In genomic region chr4:41981456-41981855, GRCh38 we compare ENCODE assay signal across 25 cellular contexts. TPM values are rescaled to one million over a fixed set of nuclear protein-coding genes. Genes with fewer than 3 reads are reported as not detected.
A peak's percentile ranks its signal among the peaks of the same experiment; 100 is the strongest.
DNase-seq lines count a peak whose midpoint lies in the region; ATAC-seq, FAIRE-seq and TF ChIP-seq lines count a peak whose summit lies in the region.
"Had no signal": no experiment of that assay in that cellular context is flagged by ENCODE, and none has a peak within 500 bp of the region (broad histone marks: within the 10 kb centered on the region; RNA-seq: fewer than 3 reads in every experiment).

DCAF4L1 (plus strand) TSS chr4:41981756; CDS start chr4:41981793, 37 bp downstream.

- no peak for TF ChIP-seq RAD21 in H1 (IDR thresholded peaks at IDR 0.05 in 1 of 2, conservative IDR thresholded peaks at IDR 0.05 in 1 of 2; ENCODE audit: low read depth in 2 of 2, low read length in 2 of 2)

- H3K36me3 ChIP-seq in GM23338 (ENCODE audit: insufficient read depth) (no peaks in the 10 kb centered on the region), H1 (ENCODE audit: control insufficient read depth in 2 of 4, insufficient read depth in 4 of 4, low read length in 3 of 4) (no peaks in the 10 kb centered on the region)
- H3K36me3 ChIP-seq: BLaER1 had no signal

- H2AFZ ChIP-seq in GM23338 (no peak within 1 kb of the TSS), H1 (ENCODE audit: low read length) (no peak within 1 kb of the TSS; the same call in 1 of the 2 replicates)
- H2AFZ ChIP-seq: GM23248 had no signal

- no peaks in the 10 kb centered on the region for H4K20me1 ChIP-seq in GM23338 (replicated peaks; ENCODE audit: insufficient read depth)
- H4K20me1 ChIP-seq in H1 (replicated peaks in 1 of 2; ENCODE audit: control insufficient read depth in 1 of 2, insufficient read depth in 2 of 2, low read length in 2 of 2) = no peaks in the 10 kb centered on the region
- H4K20me1 ChIP-seq: BLaER1 had no signal

- H3K4me3 ChIP-seq in GM23338 (no peak within 1 kb of the TSS), H1 (ENCODE audit: extremely low read depth in 1 of 4, insufficient read depth in 2 of 4, low read depth in 3 of 4, low read length in 4 of 4) (no peak within 1 kb of the TSS)
- H3K4me3 ChIP-seq: BLaER1, GM12878, GM23248 had no signal

- no peak for ATAC-seq in GM23338
- ATAC-seq in stimulated activated naive B cell treated with anti-CD40 and anti-IgM and Interleukin-4, amounts not matched to agents 10 μg/mL and 1 μg/mL and 100 μg/mL, for 72 hours (replicated peaks) = no peak
- ATAC-seq: CD8-positive, alpha-beta T cell; GM12878 had no signal

- H2BK5ac ChIP-seq in H1 (ENCODE audit: low read depth, low read length) = peak within 1 kb of the TSS; percentile 64; the same call in 1 of the 2 replicates

- no peak for FAIRE-seq in H1 (lab: Jason Lieb, UNC)
- FAIRE-seq: A204.1, D721Med, GM12878, GM19239, H54 had no signal

- H3K27ac ChIP-seq in GM23338 (ENCODE audit: low read depth) (no peak within 1 kb of the TSS), H1 (ENCODE audit: low read depth, low read length) (no peak within 1 kb of the TSS)
- H3K27ac ChIP-seq: 22Rv1, BLaER1, C4-2B, GM23248 had no signal

- H3F3A ChIP-seq in GM23338 (replicated peaks; ENCODE audit: low read depth) = no peaks in the 10 kb centered on the region

- H3K27me3 ChIP-seq in GM23338 (ENCODE audit: insufficient read depth) (no peaks in the 10 kb centered on the region), H1 (replicated peaks in 1 of 4; ENCODE audit: control insufficient read depth in 3 of 4, extremely low read depth in 1 of 4, insufficient read depth in 3 of 4, low read length in 3 of 4) (no peaks in the 10 kb centered on the region)
- H3K27me3 ChIP-seq: BLaER1 had no signal

- H3K9me3 Mint-ChIP-seq in GM23338 (no peaks in the 10 kb centered on the region), neural crest cell (no peaks in the 10 kb centered on the region)
- no peaks in the 10 kb centered on the region for H3K9me3 Mint-ChIP-seq in stimulated activated naive B cell treated with anti-CD40 and anti-IgM and Interleukin-4, amounts not matched to agents 10 μg/mL and 1 μg/mL and 100 μg/mL, for 72 hours
- H3K9me3 Mint-ChIP-seq: CD4-positive, CD25-positive, alpha-beta regulatory T cell; CD8-positive, alpha-beta T cell had no signal

- no peak within 1 kb of the TSS for H4K5ac ChIP-seq in H1 (ENCODE audit: insufficient read length, low read depth, low read length)

- WGBS in H1 (ENCODE audit: extremely low coverage in 1 of 2, insufficient coverage in 1 of 2, insufficient read length in 1 of 2, insufficient replicate concordance in 2 of 2, low coverage in 1 of 2, low lambda C conversion rate in 2 of 2, missing lambda C conversion rate in 1 of 2), 2 experiments = 89% methylated on average over 12 of the region's 12 CpGs; no CpG with 5 or more reads in 1 of the 2 experiments

- peaks cover 57% of the 10 kb centered on the region for H3K4me1 Mint-ChIP-seq in GM23338
- no peaks in the 10 kb centered on the region for H3K4me1 Mint-ChIP-seq in neural crest cell
- H3K4me1 Mint-ChIP-seq in stimulated activated naive B cell treated with anti-CD40 and anti-IgM and Interleukin-4, amounts not matched to agents 10 μg/mL and 1 μg/mL and 100 μg/mL, for 72 hours = no peaks in the 10 kb centered on the region
- H3K4me1 Mint-ChIP-seq: B cell had no signal

- no peaks in the 10 kb centered on the region for H3K9me2 ChIP-seq in GM23338 (ENCODE audit: insufficient read depth)

- H3K9me3 ChIP-seq in H1 (ENCODE audit: insufficient read depth in 2 of 2, low read depth in 1 of 2, low read length in 1 of 2) = no peaks in the 10 kb centered on the region
- H3K9me3 ChIP-seq: BLaER1 had no signal

- no peaks in the 10 kb centered on the region for H3K23me2 ChIP-seq in H1 (ENCODE audit: low read depth, low read length)

- DNase-seq in GM23338 (ENCODE audit: low spot score) (no peak), H1 (ENCODE audit: low read depth in 1 of 2, low spot score in 2 of 2) (no peak), neural crest cell (ENCODE audit: low read depth, low spot score) (no peak), NCI-H226 (no peak), NCI-H526 (lab: John Stamatoyannopoulos, UW) (no peak), NCI-H2081 (lab: John Stamatoyannopoulos, UW) (no peak), mesenteric fat pad (ENCODE audit: low spot score) (no peak)
- DNase-seq in stimulated activated naive B cell treated with anti-CD40 and anti-IgM and Interleukin-4, amounts not matched to agents 10 μg/mL and 1 μg/mL and 100 μg/mL, for 72 hours = no peak
- DNase-seq: CD4-positive, CD25-positive, alpha-beta regulatory T cell; CD8-positive, alpha-beta T cell; DMS 273 treated with DMSO at 0.1 percent for 48 hours; DMS79; EL; GDM1; GM23248; HCEC 1CT had no signal

- H3K27ac Mint-ChIP-seq in GM23338 (peak within 1 kb of the TSS; percentile 38; the same call in 1 of the 2 replicates), neural crest cell (ENCODE audit: unreplicated experiment) (peak within 1 kb of the TSS; percentile 64)
- peak within 1 kb of the TSS; percentile 51 for H3K27ac Mint-ChIP-seq in stimulated activated naive B cell treated with anti-CD40 and anti-IgM and Interleukin-4, amounts not matched to agents 10 μg/mL and 1 μg/mL and 100 μg/mL, for 72 hours
- H3K27ac Mint-ChIP-seq: B cell; CD8-positive, alpha-beta T cell had no signal

- no peak within 1 kb of the TSS for H3K23ac ChIP-seq in H1 (ENCODE audit: insufficient read length)

- H3K4me3 Mint-ChIP-seq in GM23338 (no peak within 1 kb of the TSS), neural crest cell (no peak within 1 kb of the TSS)
- no peak within 1 kb of the TSS for H3K4me3 Mint-ChIP-seq in stimulated activated naive B cell treated with anti-CD40 and anti-IgM and Interleukin-4, amounts not matched to agents 10 μg/mL and 1 μg/mL and 100 μg/mL, for 72 hours
- H3K4me3 Mint-ChIP-seq: B cell; CD4-positive, CD25-positive, alpha-beta regulatory T cell; CD8-positive, alpha-beta T cell had no signal

- CTCF ChIA-PET in H1 (lab: Charles Lee; ENCODE audit: partially characterized antibody) = interaction anchor here (1.0 kb wide), 1 partner anchor 18 kb away, joined by 3 read pairs; no protein-coding TSS in a partner anchor

- H3K4me1 ChIP-seq in GM23338 (ENCODE audit: insufficient read depth) (peaks cover 45% of the 10 kb centered on the region), H1 (replicated peaks in 1 of 4; ENCODE audit: control insufficient read depth in 3 of 4, insufficient read depth in 4 of 4, low read length in 3 of 4) (peaks cover 0 to 19% (median 8%) of the 10 kb centered on the region in 4 experiments; a peak in 5 of 7 replicates)
- H3K4me1 ChIP-seq: BLaER1 had no signal

- H2BK20ac ChIP-seq in H1 (ENCODE audit: low read length) = peak within 1 kb of the TSS; percentile 75; the same call in 1 of the 2 replicates

- H2BK12ac ChIP-seq in H1 (ENCODE audit: low read depth, low read length) = peak within 1 kb of the TSS; percentile 69; the same call in 1 of the 2 replicates

- H3K18ac ChIP-seq in H1 (ENCODE audit: extremely low read depth, low read length) = peak within 1 kb of the TSS; percentile 41; the same call in 1 of the 2 replicates

- no peaks in the 10 kb centered on the region for H3K79me1 ChIP-seq in H1 (ENCODE audit: low read depth, low read length)

- no peak within 1 kb of the TSS for H3K4ac ChIP-seq in H1 (replicated peaks; ENCODE audit: insufficient read length, low read depth, low read length)

- TF ChIP-seq POLR2A in H1 (IDR thresholded peaks at IDR 0.05; ENCODE audit: control extremely low read depth in 1 of 2, low read depth in 2 of 2, low read length in 2 of 2) = no peak

- TF ChIP-seq EP300 in H1 (IDR thresholded peaks at IDR 0.05; ENCODE audit: borderline replicate concordance in 1 of 2, low read depth in 2 of 2, low read length in 2 of 2) = no peak

- H3K9ac ChIP-seq in H1 (replicated peaks in 1 of 4; ENCODE audit: extremely low read depth in 1 of 4, low read depth in 3 of 4, low read length in 3 of 4) = no peak within 1 kb of the TSS
- H3K9ac ChIP-seq: BLaER1, GM23248 had no signal

- H3K36me3 Mint-ChIP-seq in GM23338 (ENCODE audit: low read depth) (no peaks in the 10 kb centered on the region; the same call in 2 of the 3 replicates), neural crest cell (ENCODE audit: low read depth) (no peaks in the 10 kb centered on the region)
- H3K36me3 Mint-ChIP-seq in stimulated activated naive B cell treated with anti-CD40 and anti-IgM and Interleukin-4, amounts not matched to agents 10 μg/mL and 1 μg/mL and 100 μg/mL, for 72 hours = peaks cover 19 to 26% of the 10 kb centered on the region in 2 donors
- H3K36me3 Mint-ChIP-seq: CD4-positive, CD25-positive, alpha-beta regulatory T cell; CD8-positive, alpha-beta T cell had no signal

- H3K56ac ChIP-seq in H1 (replicated peaks; ENCODE audit: insufficient read length, low read depth, low read length) = no peak within 1 kb of the TSS

- no peak within 1 kb of the TSS for H4K8ac ChIP-seq in H1 (ENCODE audit: extremely low read depth, insufficient read depth, low read length)

- H3K27me3 Mint-ChIP-seq in GM23338 (ENCODE audit: insufficient read depth, low read depth, poor library complexity) (peaks cover 4% of the 10 kb centered on the region), neural crest cell (ENCODE audit: low read depth) (no peaks in the 10 kb centered on the region)
- H3K27me3 Mint-ChIP-seq in stimulated activated naive B cell treated with anti-CD40 and anti-IgM and Interleukin-4, amounts not matched to agents 10 μg/mL and 1 μg/mL and 100 μg/mL, for 72 hours = peaks cover 7 to 19% of the 10 kb centered on the region in 2 donors

- H3K4me2 ChIP-seq in GM23338 = no peak within 1 kb of the TSS
- no peak within 1 kb of the TSS for H3K4me2 ChIP-seq in H1 (ENCODE audit: insufficient read depth in 1 of 2, low read depth in 2 of 2, low read length in 2 of 2)
- H3K4me2 ChIP-seq: BLaER1 had no signal

- no peak within 1 kb of the TSS for H3K14ac ChIP-seq in H1 (ENCODE audit: insufficient read length)

- H2BK15ac ChIP-seq in H1 (ENCODE audit: low read length) = peak within 1 kb of the TSS; percentile 83

- TF ChIP-seq CTCF in GM23338 (conservative IDR thresholded peaks at IDR 0.05; ENCODE audit: low read depth in 2 of 2) (no peak), H1 (IDR thresholded peaks at IDR 0.05; ENCODE audit: control extremely low read depth in 1 of 3, insufficient read depth in 1 of 3, low read depth in 1 of 3, low read length in 3 of 3) (no peak), neural crest cell (conservative IDR thresholded peaks at IDR 0.05) (no peak)

- POLR2A ChIA-PET in H1 (lab: Charles Lee; ENCODE audit: partially characterized antibody) = no interaction called here

- peak within 1 kb of the TSS; percentile 5 for H4K91ac ChIP-seq in H1 (replicated peaks; ENCODE audit: insufficient read length, low read length)

- H3K79me2 ChIP-seq in GM23338 (replicated peaks; ENCODE audit: insufficient read depth) (no peaks in the 10 kb centered on the region), H1 (ENCODE audit: control insufficient read depth in 1 of 2, insufficient read depth in 2 of 2, low read length in 2 of 2) (no peaks in the 10 kb centered on the region)

- peak within 1 kb of the TSS; percentile 84 for H2AK5ac ChIP-seq in H1 (ENCODE audit: low read depth, low read length)

- no peak within 1 kb of the TSS for H2BK120ac ChIP-seq in H1 (replicated peaks; ENCODE audit: low read depth, low read length)

RNA-seq across cellular contexts. Expression of gene DCAF4L1, which starts in this region (rescaled TPM):
- total RNA-seq in GM23338 (2014; rRNA removed; shearing (Covaris generic)) = 0.43 and 0.63 TPM in 2 replicates
- polyA plus RNA-seq in GM23338 (2016; fragmentation: Nextera tagmentation; extraction: Ambion mirVana) (0.37 and 0.55 TPM in 2 replicates), H1 (2011; rRNA removed) (0.06 TPM in 2 replicates)
- total RNA-seq in H1 (2021; fragmentation: NEBNext Ultra II Directional; extraction: Animal tissue kit (Norgen Biotek cat#: 25700)) = 0.15 and 0.17 TPM in 2 replicates
- 0.08 TPM for polyA plus RNA-seq in H1 (2011; cell fraction: cytosol; rRNA removed)
- 0.31 TPM for polyA plus RNA-seq in H1 (2011; cell fraction: nucleus; rRNA removed)
- polyA plus RNA-seq in H1 (2012, experiment 1 of 2) = 0.04 to 0.17 TPM (median 0.09 TPM) in 4 replicates
- polyA plus RNA-seq in H1 (2012, experiment 2 of 2) = not detected
- 0.10 TPM for polyA plus RNA-seq in H1 (2013, experiment 1 of 2)
- 0.06 TPM for polyA plus RNA-seq in H1 (2013, experiment 2 of 2)
- 0.16 and 0.22 TPM in 2 replicates for polyA minus RNA-seq in H1 (2011; rRNA and poly(A)+ RNA removed)
- polyA minus RNA-seq in H1 (2011; cell fraction: cytosol; rRNA and poly(A)+ RNA removed) = not detected
- 0.30 TPM for polyA minus RNA-seq in H1 (2011; cell fraction: nucleus; rRNA and poly(A)+ RNA removed)
- total RNA-seq in neural crest cell (0.20 and 0.26 TPM in 2 replicates), mesenteric fat pad (0.35 TPM)
- total RNA-seq: GM23248 had no signal
